Comparison of ENCODE assay signal across 1 cellular context in the genomic region with DNA sequence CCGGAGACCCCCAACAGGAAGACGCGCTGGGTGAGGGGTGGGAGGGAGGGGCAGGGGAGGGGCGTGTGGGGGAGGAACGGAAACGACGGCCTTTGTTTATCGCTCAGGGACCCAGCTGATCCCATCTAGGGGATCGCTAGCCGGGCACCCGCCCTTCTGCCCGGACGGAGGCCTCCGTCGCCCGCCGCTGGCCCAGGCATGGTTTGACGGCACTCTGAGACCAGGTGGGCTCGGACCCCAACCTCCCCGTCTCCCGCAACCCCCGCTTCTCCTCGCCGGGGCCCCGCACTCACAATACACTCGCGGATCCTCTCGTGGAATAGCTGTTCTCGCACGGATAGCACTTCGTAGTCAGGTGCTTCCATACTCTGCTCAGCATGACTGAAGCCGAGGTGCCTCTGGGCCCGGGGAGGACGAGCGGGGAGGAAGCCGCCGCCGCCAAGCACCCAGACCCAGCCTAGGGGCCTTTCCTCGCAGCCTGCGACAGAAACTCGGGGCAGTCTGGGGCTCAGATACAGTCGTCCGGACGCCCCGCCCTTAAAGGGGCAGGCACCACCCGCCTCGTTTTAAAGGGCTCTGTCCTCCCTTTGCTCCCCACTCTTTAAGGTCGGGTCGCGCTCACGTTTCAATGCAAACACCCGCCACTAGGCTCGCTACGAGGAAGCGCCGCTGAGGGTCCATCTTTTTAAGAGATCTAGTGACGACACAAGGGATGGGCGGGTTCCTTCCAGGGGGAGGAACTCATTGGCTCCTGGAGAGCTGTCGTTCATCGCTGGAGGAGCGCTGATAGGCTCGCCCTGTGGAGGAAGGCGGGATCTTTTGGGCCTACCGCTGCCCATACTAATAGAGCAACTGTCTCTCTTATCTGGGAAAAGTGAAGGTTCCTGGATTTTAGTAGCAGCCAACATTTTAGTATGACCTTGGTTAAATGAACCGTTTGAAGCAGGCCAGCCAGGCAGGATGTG.
A peak's percentile ranks its signal among the peaks of the same experiment; 100 is the strongest.
TF ChIP-seq lines count a peak whose summit lies in the region.

A gene with protein sequence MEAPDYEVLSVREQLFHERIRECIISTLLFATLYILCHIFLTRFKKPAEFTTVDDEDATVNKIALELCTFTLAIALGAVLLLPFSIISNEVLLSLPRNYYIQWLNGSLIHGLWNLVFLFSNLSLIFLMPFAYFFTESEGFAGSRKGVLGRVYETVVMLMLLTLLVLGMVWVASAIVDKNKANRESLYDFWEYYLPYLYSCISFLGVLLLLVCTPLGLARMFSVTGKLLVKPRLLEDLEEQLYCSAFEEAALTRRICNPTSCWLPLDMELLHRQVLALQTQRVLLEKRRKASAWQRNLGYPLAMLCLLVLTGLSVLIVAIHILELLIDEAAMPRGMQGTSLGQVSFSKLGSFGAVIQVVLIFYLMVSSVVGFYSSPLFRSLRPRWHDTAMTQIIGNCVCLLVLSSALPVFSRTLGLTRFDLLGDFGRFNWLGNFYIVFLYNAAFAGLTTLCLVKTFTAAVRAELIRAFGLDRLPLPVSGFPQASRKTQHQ (minus strand): TSS at position 657 of the 965 bp plus-strand sequence. CDS start 292 bp downstream, at position 365.

TF ChIP-seq in HepG2, 621 proteins besides CTCF, POLR2A, EP300 and RAD21 (continued from another document and continues in another):
- TF ChIP-seq, protein P1, sequence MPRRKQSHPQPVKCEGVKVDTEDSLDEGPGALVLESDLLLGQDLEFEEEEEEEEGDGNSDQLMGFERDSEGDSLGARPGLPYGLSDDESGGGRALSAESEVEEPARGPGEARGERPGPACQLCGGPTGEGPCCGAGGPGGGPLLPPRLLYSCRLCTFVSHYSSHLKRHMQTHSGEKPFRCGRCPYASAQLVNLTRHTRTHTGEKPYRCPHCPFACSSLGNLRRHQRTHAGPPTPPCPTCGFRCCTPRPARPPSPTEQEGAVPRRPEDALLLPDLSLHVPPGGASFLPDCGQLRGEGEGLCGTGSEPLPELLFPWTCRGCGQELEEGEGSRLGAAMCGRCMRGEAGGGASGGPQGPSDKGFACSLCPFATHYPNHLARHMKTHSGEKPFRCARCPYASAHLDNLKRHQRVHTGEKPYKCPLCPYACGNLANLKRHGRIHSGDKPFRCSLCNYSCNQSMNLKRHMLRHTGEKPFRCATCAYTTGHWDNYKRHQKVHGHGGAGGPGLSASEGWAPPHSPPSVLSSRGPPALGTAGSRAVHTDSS (CRISPR knock-in tag; conservative IDR thresholded peaks at IDR 0.05), result no peak
- no peak for TF ChIP-seq NFATC3 (CRISPR knock-in tag; IDR thresholded peaks at IDR 0.05)
- TF ChIP-seq ZSCAN29 (CRISPR knock-in tag; conservative IDR thresholded peaks at IDR 0.05), result no peak
- no peak for TF ChIP-seq CEBPB (IDR thresholded peaks at IDR 0.05; ENCODE audit: borderline replicate concordance, low read depth, low read length)
- TF ChIP-seq ZNF773 (CRISPR knock-in tag; IDR thresholded peaks at IDR 0.05; ENCODE audit: borderline replicate concordance), result no peak
- TF ChIP-seq, protein P2, sequence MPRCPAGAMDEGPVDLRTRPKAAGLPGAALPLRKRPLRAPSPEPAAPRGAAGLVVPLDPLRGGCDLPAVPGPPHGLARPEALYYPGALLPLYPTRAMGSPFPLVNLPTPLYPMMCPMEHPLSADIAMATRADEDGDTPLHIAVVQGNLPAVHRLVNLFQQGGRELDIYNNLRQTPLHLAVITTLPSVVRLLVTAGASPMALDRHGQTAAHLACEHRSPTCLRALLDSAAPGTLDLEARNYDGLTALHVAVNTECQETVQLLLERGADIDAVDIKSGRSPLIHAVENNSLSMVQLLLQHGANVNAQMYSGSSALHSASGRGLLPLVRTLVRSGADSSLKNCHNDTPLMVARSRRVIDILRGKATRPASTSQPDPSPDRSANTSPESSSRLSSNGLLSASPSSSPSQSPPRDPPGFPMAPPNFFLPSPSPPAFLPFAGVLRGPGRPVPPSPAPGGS (CRISPR knock-in tag; IDR thresholded peaks at IDR 0.05), result no peak
- TF ChIP-seq, protein P3, sequence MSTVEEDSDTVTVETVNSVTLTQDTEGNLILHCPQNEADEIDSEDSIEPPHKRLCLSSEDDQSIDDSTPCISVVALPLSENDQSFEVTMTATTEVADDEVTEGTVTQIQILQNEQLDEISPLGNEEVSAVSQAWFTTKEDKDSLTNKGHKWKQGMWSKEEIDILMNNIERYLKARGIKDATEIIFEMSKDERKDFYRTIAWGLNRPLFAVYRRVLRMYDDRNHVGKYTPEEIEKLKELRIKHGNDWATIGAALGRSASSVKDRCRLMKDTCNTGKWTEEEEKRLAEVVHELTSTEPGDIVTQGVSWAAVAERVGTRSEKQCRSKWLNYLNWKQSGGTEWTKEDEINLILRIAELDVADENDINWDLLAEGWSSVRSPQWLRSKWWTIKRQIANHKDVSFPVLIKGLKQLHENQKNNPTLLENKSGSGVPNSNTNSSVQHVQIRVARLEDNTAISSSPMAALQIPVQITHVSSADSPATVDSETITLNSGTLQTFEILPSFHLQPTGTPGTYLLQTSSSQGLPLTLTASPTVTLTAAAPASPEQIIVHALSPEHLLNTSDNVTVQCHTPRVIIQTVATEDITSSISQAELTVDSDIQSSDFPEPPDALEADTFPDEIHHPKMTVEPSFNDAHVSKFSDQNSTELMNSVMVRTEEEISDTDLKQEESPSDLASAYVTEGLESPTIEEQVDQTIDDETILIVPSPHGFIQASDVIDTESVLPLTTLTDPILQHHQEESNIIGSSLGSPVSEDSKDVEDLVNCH (CRISPR knock-in tag; IDR thresholded peaks at IDR 0.05), result no peak
- no peak for TF ChIP-seq ZNF24 (IDR thresholded peaks at IDR 0.05)
- TF ChIP-seq, protein P4, sequence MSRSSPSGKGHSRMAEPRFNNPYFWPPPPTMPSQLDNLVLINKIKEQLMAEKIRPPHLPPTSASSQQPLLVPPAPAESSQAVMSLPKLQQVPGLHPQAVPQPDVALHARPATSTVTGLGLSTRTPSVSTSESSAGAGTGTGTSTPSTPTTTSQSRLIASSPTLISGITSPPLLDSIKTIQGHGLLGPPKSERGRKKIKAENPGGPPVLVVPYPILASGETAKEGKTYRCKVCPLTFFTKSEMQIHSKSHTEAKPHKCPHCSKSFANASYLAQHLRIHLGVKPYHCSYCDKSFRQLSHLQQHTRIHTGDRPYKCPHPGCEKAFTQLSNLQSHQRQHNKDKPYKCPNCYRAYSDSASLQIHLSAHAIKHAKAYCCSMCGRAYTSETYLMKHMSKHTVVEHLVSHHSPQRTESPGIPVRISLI (CRISPR knock-in tag; IDR thresholded peaks at IDR 0.05; ENCODE audit: borderline replicate concordance), result 0 out of 2 replicates have a peak, but pooled peaks have one; percentile 8
- peak; percentile 72; the same call in 1 of the 2 replicates for TF ChIP-seq ZFP90 (CRISPR knock-in tag; IDR thresholded peaks at IDR 0.05; ENCODE audit: borderline replicate concordance)
- TF ChIP-seq TBX3 (IDR thresholded peaks at IDR 0.05; ENCODE audit: borderline replicate concordance), result no peak
- no peak for TF ChIP-seq ZNF451 (CRISPR knock-in tag; IDR thresholded peaks at IDR 0.05)
- TF ChIP-seq FIP1L1 (IDR thresholded peaks at IDR 0.05; ENCODE audit: borderline replicate concordance, insufficient read depth, low read depth, low read length), result no peak
- TF ChIP-seq, protein P5, sequence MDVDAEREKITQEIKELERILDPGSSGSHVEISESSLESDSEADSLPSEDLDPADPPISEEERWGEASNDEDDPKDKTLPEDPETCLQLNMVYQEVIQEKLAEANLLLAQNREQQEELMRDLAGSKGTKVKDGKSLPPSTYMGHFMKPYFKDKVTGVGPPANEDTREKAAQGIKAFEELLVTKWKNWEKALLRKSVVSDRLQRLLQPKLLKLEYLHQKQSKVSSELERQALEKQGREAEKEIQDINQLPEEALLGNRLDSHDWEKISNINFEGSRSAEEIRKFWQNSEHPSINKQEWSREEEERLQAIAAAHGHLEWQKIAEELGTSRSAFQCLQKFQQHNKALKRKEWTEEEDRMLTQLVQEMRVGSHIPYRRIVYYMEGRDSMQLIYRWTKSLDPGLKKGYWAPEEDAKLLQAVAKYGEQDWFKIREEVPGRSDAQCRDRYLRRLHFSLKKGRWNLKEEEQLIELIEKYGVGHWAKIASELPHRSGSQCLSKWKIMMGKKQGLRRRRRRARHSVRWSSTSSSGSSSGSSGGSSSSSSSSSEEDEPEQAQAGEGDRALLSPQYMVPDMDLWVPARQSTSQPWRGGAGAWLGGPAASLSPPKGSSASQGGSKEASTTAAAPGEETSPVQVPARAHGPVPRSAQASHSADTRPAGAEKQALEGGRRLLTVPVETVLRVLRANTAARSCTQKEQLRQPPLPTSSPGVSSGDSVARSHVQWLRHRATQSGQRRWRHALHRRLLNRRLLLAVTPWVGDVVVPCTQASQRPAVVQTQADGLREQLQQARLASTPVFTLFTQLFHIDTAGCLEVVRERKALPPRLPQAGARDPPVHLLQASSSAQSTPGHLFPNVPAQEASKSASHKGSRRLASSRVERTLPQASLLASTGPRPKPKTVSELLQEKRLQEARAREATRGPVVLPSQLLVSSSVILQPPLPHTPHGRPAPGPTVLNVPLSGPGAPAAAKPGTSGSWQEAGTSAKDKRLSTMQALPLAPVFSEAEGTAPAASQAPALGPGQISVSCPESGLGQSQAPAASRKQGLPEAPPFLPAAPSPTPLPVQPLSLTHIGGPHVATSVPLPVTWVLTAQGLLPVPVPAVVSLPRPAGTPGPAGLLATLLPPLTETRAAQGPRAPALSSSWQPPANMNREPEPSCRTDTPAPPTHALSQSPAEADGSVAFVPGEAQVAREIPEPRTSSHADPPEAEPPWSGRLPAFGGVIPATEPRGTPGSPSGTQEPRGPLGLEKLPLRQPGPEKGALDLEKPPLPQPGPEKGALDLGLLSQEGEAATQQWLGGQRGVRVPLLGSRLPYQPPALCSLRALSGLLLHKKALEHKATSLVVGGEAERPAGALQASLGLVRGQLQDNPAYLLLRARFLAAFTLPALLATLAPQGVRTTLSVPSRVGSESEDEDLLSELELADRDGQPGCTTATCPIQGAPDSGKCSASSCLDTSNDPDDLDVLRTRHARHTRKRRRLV (CRISPR knock-in tag; IDR thresholded peaks at IDR 0.05), result no peak
- no peak; the same call in 1 of the 2 replicates for TF ChIP-seq PITX1 (CRISPR knock-in tag; IDR thresholded peaks at IDR 0.05)
- TF ChIP-seq, protein P6, sequence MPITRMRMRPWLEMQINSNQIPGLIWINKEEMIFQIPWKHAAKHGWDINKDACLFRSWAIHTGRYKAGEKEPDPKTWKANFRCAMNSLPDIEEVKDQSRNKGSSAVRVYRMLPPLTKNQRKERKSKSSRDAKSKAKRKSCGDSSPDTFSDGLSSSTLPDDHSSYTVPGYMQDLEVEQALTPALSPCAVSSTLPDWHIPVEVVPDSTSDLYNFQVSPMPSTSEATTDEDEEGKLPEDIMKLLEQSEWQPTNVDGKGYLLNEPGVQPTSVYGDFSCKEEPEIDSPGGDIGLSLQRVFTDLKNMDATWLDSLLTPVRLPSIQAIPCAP (CRISPR knock-in tag; IDR thresholded peaks at IDR 0.05; ENCODE audit: low read depth), result no peak
- TF ChIP-seq ZNF83 (CRISPR knock-in tag; IDR thresholded peaks at IDR 0.05; ENCODE audit: borderline replicate concordance), result no peak
- TF ChIP-seq, protein P7, sequence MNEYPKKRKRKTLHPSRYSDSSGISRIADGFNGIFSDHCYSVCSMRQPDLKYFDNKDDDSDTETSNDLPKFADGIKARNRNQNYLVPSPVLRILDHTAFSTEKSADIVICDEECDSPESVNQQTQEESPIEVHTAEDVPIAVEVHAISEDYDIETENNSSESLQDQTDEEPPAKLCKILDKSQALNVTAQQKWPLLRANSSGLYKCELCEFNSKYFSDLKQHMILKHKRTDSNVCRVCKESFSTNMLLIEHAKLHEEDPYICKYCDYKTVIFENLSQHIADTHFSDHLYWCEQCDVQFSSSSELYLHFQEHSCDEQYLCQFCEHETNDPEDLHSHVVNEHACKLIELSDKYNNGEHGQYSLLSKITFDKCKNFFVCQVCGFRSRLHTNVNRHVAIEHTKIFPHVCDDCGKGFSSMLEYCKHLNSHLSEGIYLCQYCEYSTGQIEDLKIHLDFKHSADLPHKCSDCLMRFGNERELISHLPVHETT (CRISPR knock-in tag; conservative IDR thresholded peaks at IDR 0.05), result no peak
- TF ChIP-seq, protein P8, sequence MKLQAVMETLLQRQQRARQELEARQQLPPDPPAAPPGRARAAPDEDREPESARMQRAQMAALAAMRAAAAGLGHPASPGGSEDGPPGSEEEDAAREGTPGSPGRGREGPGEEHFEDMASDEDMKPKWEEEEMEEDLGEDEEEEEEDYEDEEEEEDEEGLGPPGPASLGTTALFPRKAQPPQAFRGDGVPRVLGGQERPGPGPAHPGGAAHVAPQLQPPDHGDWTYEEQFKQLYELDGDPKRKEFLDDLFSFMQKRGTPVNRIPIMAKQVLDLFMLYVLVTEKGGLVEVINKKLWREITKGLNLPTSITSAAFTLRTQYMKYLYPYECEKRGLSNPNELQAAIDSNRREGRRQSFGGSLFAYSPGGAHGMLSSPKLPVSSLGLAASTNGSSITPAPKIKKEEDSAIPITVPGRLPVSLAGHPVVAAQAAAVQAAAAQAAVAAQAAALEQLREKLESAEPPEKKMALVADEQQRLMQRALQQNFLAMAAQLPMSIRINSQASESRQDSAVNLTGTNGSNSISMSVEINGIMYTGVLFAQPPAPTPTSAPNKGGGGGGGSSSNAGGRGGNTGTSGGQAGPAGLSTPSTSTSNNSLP (IDR thresholded peaks at IDR 0.05; ENCODE audit: low read depth, low read length), result no peak
- TF ChIP-seq, protein P9, sequence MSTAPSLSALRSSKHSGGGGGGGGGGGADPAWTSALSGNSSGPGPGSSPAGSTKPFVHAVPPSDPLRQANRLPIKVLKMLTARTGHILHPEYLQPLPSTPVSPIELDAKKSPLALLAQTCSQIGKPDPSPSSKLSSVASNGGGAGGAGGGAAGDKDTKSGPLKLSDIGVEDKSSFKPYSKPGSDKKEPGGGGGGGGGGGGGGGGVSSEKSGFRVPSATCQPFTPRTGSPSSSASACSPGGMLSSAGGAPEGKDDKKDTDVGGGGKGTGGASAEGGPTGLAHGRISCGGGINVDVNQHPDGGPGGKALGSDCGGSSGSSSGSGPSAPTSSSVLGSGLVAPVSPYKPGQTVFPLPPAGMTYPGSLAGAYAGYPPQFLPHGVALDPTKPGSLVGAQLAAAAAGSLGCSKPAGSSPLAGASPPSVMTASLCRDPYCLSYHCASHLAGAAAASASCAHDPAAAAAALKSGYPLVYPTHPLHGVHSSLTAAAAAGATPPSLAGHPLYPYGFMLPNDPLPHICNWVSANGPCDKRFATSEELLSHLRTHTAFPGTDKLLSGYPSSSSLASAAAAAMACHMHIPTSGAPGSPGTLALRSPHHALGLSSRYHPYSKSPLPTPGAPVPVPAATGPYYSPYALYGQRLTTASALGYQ (CRISPR knock-in tag; IDR thresholded peaks at IDR 0.05), result no peak
- TF ChIP-seq ZNF136 (CRISPR knock-in tag; IDR thresholded peaks at IDR 0.05; ENCODE audit: low read depth), result no peak
- TF ChIP-seq HDAC2 (CRISPR knock-in tag; IDR thresholded peaks at IDR 0.05), result no peak
- TF ChIP-seq SIN3A (IDR thresholded peaks at IDR 0.05; ENCODE audit: borderline replicate concordance, low read depth, low read length), result peak; percentile 52; the same call in 1 of the 2 replicates
- no peak for TF ChIP-seq ZNF3 (CRISPR knock-in tag; IDR thresholded peaks at IDR 0.05)
- peak; percentile 55; the same call in 1 of the 2 replicates for TF ChIP-seq ZBTB20 (CRISPR knock-in tag; IDR thresholded peaks at IDR 0.05; ENCODE audit: borderline replicate concordance, low read depth)
- no peak for TF ChIP-seq ZSCAN9 (CRISPR knock-in tag; IDR thresholded peaks at IDR 0.05; ENCODE audit: borderline replicate concordance)
- no peak for TF ChIP-seq RARA (CRISPR knock-in tag; IDR thresholded peaks at IDR 0.05)
